ENCODE assay signal across 16 cellular contexts in genomic region chr12:109645194-109645593, GRCh38.
A peak's percentile ranks its signal among the peaks of the same experiment; 100 is the strongest.
DNase-seq lines count a peak whose midpoint lies in the region; ATAC-seq and TF ChIP-seq lines count a peak whose summit lies in the region.
"Had no signal": no experiment of that assay in that cellular context is flagged by ENCODE, and none has a peak within 500 bp of the region (broad histone marks: within the 10 kb centered on the region; RNA-seq: fewer than 3 reads in every experiment).

No MANE protein-coding gene starts in this region.

- 84% methylated on average over 11 of the region's 11 CpGs for WGBS in mesenchymal stem cell
- WGBS in spleen, 5 donors: 47 to 78% (median 72%) methylated on average over 3 to 11 of the region's 11 CpGs

- H3K4me1 Mint-ChIP-seq in activated CD4-positive, alpha-beta memory T cell treated with anti-CD3 and anti-CD28 coated beads for 36 hours (ENCODE audit: low read depth): no peaks in the 10 kb centered on the region
- H3K4me1 Mint-ChIP-seq: CD4-positive, alpha-beta memory T cell; GM23338 had no signal

- no peak overlapping the region for H2BK12ac ChIP-seq in mesenchymal stem cell (ENCODE audit: low read length in 2 of 2)

- H4K91ac ChIP-seq in mesenchymal stem cell (ENCODE audit: low read length): no peak overlapping the region

- H3K79me1 ChIP-seq in mesenchymal stem cell (replicated peaks; ENCODE audit: low read length, poor library complexity, severe bottlenecking): no peaks in the 10 kb centered on the region

- H3K4me2 ChIP-seq in mesenchymal stem cell (ENCODE audit: low read length, poor library complexity, severe bottlenecking): no peak overlapping the region
- H3K4me2 ChIP-seq: GM23338 had no signal

- H3K27ac ChIP-seq in mesenchymal stem cell (ENCODE audit: low read length, poor library complexity, severe bottlenecking) (no peak overlapping the region), spleen (no peak overlapping the region)
- H3K27ac ChIP-seq: C4-2B had no signal

- intact Hi-C loops in spleen (cut with DNase I; ENCODE audit: low total_unique reads): no loop called here
- intact Hi-C loops in activated CD4-positive, alpha-beta memory T cell treated with anti-CD3 and anti-CD28 coated beads for 36 hours (cut with micrococcal nuclease): no loop called here

- CTCF ChIA-PET in activated CD4-positive, alpha-beta memory T cell treated with anti-CD3 and anti-CD28 coated beads for 36 hours (lab: Charles Lee): no interaction called here

- H3K4me3 ChIP-seq in mesenchymal stem cell (ENCODE audit: insufficient read depth in 1 of 2, low read depth in 1 of 2, low read length in 2 of 2): no peak overlapping the region
- H3K4me3 ChIP-seq in spleen: no peak overlapping the region
- H3K4me3 ChIP-seq: GM23338 had no signal

- no peak overlapping the region for H3K14ac ChIP-seq in mesenchymal stem cell (ENCODE audit: low read length in 2 of 2)

- no peak overlapping the region for H3K9ac ChIP-seq in mesenchymal stem cell (ENCODE audit: low read length)

- peak; percentile 38; the same call in 2 of the 3 replicates for ATAC-seq in SK-N-SH treated with all-trans-retinoic acid at 6 μM for 48 hours
- ATAC-seq: GM23338 had no signal

- H3K9me3 Mint-ChIP-seq in activated CD4-positive, alpha-beta memory T cell treated with anti-CD3 and anti-CD28 coated beads for 36 hours: no peaks in the 10 kb centered on the region
- H3K9me3 Mint-ChIP-seq: CD4-positive, alpha-beta memory T cell; GM23338 had no signal

- H2BK5ac ChIP-seq in mesenchymal stem cell (ENCODE audit: low read depth, low read length, poor library complexity, severe bottlenecking): no peak overlapping the region

- no peak overlapping the region for H3K4ac ChIP-seq in mesenchymal stem cell (ENCODE audit: low read depth in 1 of 2, low read length in 2 of 2)

- no peaks in the 10 kb centered on the region for H3K36me3 Mint-ChIP-seq in activated CD4-positive, alpha-beta memory T cell treated with anti-CD3 and anti-CD28 coated beads for 36 hours
- H3K36me3 Mint-ChIP-seq: CD4-positive, alpha-beta memory T cell had no signal

- H3K27ac Mint-ChIP-seq in activated CD4-positive, alpha-beta memory T cell treated with anti-CD3 and anti-CD28 coated beads for 36 hours: no peak overlapping the region
- H3K27ac Mint-ChIP-seq: CD4-positive, alpha-beta memory T cell; GM23338 had no signal

- H3K4me3 Mint-ChIP-seq in activated CD4-positive, alpha-beta memory T cell treated with anti-CD3 and anti-CD28 coated beads for 36 hours: no peak overlapping the region
- H3K4me3 Mint-ChIP-seq: CD4-positive, alpha-beta memory T cell; GM23338 had no signal

- peak overlapping the region in 1 of 2 experiments; percentile 26 for H3K23ac ChIP-seq in mesenchymal stem cell (ENCODE audit: low read length in 2 of 2)

- H4K8ac ChIP-seq in mesenchymal stem cell (ENCODE audit: low read length): peak overlapping the region; percentile 4

- no peak overlapping the region for H3K18ac ChIP-seq in mesenchymal stem cell (ENCODE audit: low read depth in 1 of 2, low read length in 2 of 2)

- H3K4me1 ChIP-seq in mesenchymal stem cell (ENCODE audit: control insufficient read depth, insufficient read depth, low read depth, low read length) (no peaks in the 10 kb centered on the region), spleen (no peaks in the 10 kb centered on the region)

- H2BK120ac ChIP-seq in mesenchymal stem cell (ENCODE audit: low read depth, low read length): no peak overlapping the region

- DNase-seq in SK-N-DZ (ENCODE audit: low spot score) (peak; percentile 39), mesenchymal stem cell (no peak), spleen (peak; percentile 38), NCI-H2171 treated with DMSO at 0.1 percent for 48 hours (lab: John Stamatoyannopoulos, UW) (no peak), NCI-H2081 (lab: John Stamatoyannopoulos, UW) (no peak)
- DNase-seq in activated CD4-positive, alpha-beta memory T cell treated with anti-CD3 and anti-CD28 coated beads for 36 hours: no peak
- DNase-seq: ACHN; CD4-positive, alpha-beta memory T cell; DMS153; DMS79; GDM1; HCEC 1CT; IMR-90 had no signal

- H2BK15ac ChIP-seq in mesenchymal stem cell (ENCODE audit: low read depth, poor library complexity, severe bottlenecking): no peak overlapping the region

- TF ChIP-seq POLR2A in spleen (IDR thresholded peaks at IDR 0.05): no peak

- H3K36me3 ChIP-seq in mesenchymal stem cell (ENCODE audit: control insufficient read depth in 1 of 2, insufficient read depth in 2 of 2, low read depth in 1 of 2, low read length in 2 of 2) (no peaks in the 10 kb centered on the region), spleen (no peaks in the 10 kb centered on the region)

- H2AK5ac ChIP-seq in mesenchymal stem cell (ENCODE audit: low read length, severe bottlenecking): no peak overlapping the region

- H3K27me3 ChIP-seq in mesenchymal stem cell (ENCODE audit: control insufficient read depth in 1 of 2, insufficient read depth in 1 of 2, low read length in 2 of 2) (peaks cover 42 to 85% of the 10 kb centered on the region in 2 experiments), spleen (replicated peaks in 1 of 7) (peaks cover 0 to 52% (median 10%) of the 10 kb centered on the region in 7 donors)

- no peak overlapping the region for H2AFZ ChIP-seq in mesenchymal stem cell (ENCODE audit: low read depth, low read length)
- H2AFZ ChIP-seq: GM23338 had no signal

- no peaks in the 10 kb centered on the region for H3K9me3 ChIP-seq in mesenchymal stem cell (ENCODE audit: control insufficient read depth, low read length)
- H3K9me3 ChIP-seq in spleen: no peaks in the 10 kb centered on the region

- POLR2A ChIA-PET in activated CD4-positive, alpha-beta memory T cell treated with anti-CD3 and anti-CD28 coated beads for 36 hours (lab: Charles Lee): no interaction called here

- H3K27me3 Mint-ChIP-seq in activated CD4-positive, alpha-beta memory T cell treated with anti-CD3 and anti-CD28 coated beads for 36 hours: peaks cover 13% of the 10 kb centered on the region

- TF ChIP-seq CTCF in spleen (IDR thresholded peaks at IDR 0.05 in 8 of 11, conservative IDR thresholded peaks at IDR 0.05 in 3 of 11): no peak

TF ChIP-seq in SK-N-SH treated with all-trans-retinoic acid at 6 μM for 48 hours, 23 proteins besides CTCF, POLR2A, EP300 and RAD21:
- TF ChIP-seq ISL1 (CRISPR knock-in tag; IDR thresholded peaks at IDR 0.05) (no peak), PPARA (CRISPR knock-in tag; IDR thresholded peaks at IDR 0.05; ENCODE audit: borderline replicate concordance) (no peak), TSHZ2 (CRISPR knock-in tag; IDR thresholded peaks at IDR 0.05) (peak; percentile 17; the same call in 1 of the 2 replicates), ZNF8 (CRISPR knock-in tag; IDR thresholded peaks at IDR 0.05) (no peak)

Comparison
In these comparisons a context has a peak if more than half of its experiments do, and no peak if none do; other contexts are left out.
1. DNase-seq: peak in SK-N-DZ (single experiment) and spleen (single experiment); none in mesenchymal stem cell (single experiment), NCI-H2171 treated with DMSO at 0.1 percent for 48 hours (single experiment), activated CD4-positive, alpha-beta memory T cell treated with anti-CD3 and anti-CD28 coated beads for 36 hours (single experiment) and NCI-H2081 (0 of 2).